ENCODE assay signal across 1 cellular context in the genomic region with DNA sequence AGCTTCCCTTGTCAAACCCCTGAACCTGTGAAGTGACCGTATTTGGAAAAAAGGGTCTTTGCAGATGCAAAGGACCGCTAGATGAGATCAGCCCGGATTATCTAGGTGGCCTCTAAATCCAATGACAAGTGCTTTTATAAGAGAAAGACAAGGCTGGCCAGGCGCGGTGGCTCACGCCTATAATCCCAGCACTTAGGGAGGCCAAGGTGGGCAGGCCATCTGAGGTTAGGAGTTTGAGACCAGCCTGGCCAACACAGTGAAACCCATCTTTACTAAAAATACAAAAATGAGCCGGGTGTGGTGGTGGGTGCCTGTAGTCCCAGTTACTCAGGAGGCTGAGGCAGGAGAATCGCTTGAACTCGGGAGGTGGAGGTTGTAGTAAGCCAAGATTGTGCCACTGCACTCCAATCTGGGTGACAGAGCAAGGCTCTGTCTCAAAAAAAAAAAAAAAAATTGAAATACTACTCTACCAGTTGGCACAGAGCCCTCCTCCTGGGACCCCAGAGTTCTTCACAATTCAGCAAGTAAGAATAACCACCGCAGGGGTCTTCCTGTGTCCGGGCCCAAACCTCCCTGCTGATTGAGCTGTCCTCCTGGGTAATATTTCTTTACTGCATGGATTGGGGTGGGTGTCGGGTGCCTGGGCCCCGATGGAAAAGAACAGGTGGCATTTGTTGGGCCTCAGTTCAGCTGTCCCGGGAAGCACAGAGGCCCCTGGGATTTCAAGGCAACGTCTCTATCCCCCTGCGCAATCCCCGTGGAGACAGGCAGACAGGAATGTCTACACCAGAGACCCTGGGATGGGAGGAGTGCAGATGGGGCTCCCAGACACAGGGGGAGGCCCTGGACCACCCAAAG.
TF ChIP-seq lines count a peak whose summit lies in the region.

No MANE protein-coding gene starts in this region.

TF ChIP-seq in IMR-90, 13 proteins besides CTCF, POLR2A, EP300 and RAD21:
- TF ChIP-seq MXI1 (IDR thresholded peaks at IDR 0.05; ENCODE audit: borderline replicate concordance, low read depth, low read length): no peak
- no peak for TF ChIP-seq NFE2L2 (IDR thresholded peaks at IDR 0.05; ENCODE audit: low read depth, low read length)
